1 cellular context compared by ENCODE assay signal in the genomic region with DNA sequence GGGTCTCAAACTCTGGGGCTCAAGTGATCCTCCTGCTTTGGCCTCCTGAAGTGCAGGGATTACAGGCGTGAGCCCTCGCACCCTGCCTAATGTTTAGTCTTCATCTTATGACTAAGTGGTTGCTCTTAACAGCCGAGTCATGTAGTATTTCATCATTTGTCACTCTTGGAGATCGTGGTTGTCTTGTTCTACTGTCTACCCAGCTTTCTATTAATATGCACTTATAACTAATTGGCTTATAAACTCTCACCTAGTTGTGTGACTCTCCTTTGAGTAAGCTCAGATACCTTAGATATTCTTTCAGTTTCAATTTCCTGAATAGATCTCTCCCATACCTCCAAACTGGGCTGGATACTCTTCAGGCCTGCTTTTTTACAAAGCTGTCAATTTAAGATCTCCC.
TF ChIP-seq lines count a peak whose summit lies in the region.

No MANE protein-coding gene starts in this region.

TF ChIP-seq in GM12878, 131 proteins besides CTCF, POLR2A, EP300 and RAD21:
- TF ChIP-seq, protein P1, sequence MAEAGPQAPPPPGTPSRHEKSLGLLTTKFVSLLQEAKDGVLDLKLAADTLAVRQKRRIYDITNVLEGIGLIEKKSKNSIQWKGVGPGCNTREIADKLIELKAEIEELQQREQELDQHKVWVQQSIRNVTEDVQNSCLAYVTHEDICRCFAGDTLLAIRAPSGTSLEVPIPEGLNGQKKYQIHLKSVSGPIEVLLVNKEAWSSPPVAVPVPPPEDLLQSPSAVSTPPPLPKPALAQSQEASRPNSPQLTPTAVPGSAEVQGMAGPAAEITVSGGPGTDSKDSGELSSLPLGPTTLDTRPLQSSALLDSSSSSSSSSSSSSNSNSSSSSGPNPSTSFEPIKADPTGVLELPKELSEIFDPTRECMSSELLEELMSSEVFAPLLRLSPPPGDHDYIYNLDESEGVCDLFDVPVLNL (IDR thresholded peaks at IDR 0.05; ENCODE audit: low read depth, low read length) = no peak
- TF ChIP-seq, protein P2, sequence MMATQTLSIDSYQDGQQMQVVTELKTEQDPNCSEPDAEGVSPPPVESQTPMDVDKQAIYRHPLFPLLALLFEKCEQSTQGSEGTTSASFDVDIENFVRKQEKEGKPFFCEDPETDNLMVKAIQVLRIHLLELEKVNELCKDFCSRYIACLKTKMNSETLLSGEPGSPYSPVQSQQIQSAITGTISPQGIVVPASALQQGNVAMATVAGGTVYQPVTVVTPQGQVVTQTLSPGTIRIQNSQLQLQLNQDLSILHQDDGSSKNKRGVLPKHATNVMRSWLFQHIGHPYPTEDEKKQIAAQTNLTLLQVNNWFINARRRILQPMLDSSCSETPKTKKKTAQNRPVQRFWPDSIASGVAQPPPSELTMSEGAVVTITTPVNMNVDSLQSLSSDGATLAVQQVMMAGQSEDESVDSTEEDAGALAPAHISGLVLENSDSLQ (IDR thresholded peaks at IDR 0.05) = peak; percentile 20; the same call in 1 of the 2 replicates
